Comparison of ENCODE assay signal across 24 cellular contexts in the genomic region with DNA sequence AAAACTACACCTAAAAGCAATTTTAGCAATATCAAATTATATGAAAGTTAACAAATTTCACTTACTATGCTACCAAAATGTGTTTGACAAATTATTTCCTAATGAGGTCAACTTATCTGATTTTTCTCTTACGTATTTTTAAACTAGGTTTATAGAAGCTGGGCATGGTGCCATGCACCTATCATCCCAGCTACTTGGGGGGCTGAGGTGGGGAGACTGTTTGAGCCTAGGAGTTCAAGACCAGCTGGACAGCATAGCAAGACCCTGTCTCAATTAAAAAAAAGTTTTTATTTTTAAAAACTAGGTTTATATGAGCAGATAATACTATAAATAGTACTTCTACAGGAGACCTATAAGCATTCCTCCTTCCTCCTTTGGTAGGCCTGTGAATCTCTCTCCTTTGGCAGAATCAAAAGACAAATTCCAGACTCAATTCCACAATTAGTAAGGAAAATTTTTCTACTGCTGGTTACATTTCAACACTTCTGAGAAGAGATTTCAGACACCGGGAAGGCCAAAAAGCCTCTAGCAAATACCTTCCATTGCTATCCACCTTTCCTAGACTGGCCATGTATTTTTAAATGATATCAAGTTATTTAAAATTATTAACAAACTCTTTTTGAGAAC. TPM values are rescaled to one million over a fixed set of nuclear protein-coding genes. Genes with fewer than 3 reads are reported as not detected.
A peak's percentile ranks its signal among the peaks of the same experiment; 100 is the strongest.
DNase-seq lines count a peak whose midpoint lies in the region; ATAC-seq and TF ChIP-seq lines count a peak whose summit lies in the region.
"Had no signal": no experiment of that assay in that cellular context is flagged by ENCODE, and none has a peak within 500 bp of the region (broad histone marks: within the 10 kb centered on the region; RNA-seq: fewer than 3 reads in every experiment).

No MANE protein-coding gene starts in this region.

- H3K4me2 ChIP-seq in GM23248 (ENCODE audit: unreplicated experiment), result no peak overlapping the region

- TF ChIP-seq CTCF in fibroblast of the aortic adventitia (IDR thresholded peaks at IDR 0.05; ENCODE audit: insufficient read depth, low read length), result no peak
- no peak for TF ChIP-seq CTCF in sigmoid colon (IDR thresholded peaks at IDR 0.05)
- TF ChIP-seq CTCF in GM20000 (IDR thresholded peaks at IDR 0.05; ENCODE audit: extremely low read depth, missing control alignments), result no peak
- no peak for TF ChIP-seq CTCF in GM10266 (IDR thresholded peaks at IDR 0.05; ENCODE audit: control insufficient read depth, insufficient read depth, low read depth, missing control alignments)

- H3K4me3 ChIP-seq in GM23248 (no peak overlapping the region), fibroblast of the aortic adventitia (ENCODE audit: low read depth, low read length) (no peak overlapping the region), sigmoid colon (no peak overlapping the region)

- no peak overlapping the region for H3K9ac ChIP-seq in GM23248

- ATAC-seq in stimulated activated naive B cell treated with anti-CD40 and anti-IgM and Interleukin-4, amounts not matched to agents 10 μg/mL and 1 μg/mL and 100 μg/mL, for 72 hours (replicated peaks), result no peak
- ATAC-seq: activated T-cell treated with anti-CD3 and anti-CD28 coated beads, Interleukin-2, amount 50 U/mL, for 4 hours; left colon; naive thymus-derived CD4-positive, alpha-beta T cell had no signal

- peaks cover 100% of the 10 kb centered on the region for H3K79me2 ChIP-seq in GM23248 (ENCODE audit: insufficient read depth)

- H2AFZ ChIP-seq in GM23248, result no peak overlapping the region

- in situ Hi-C loops in GM23248 (cut with MboI), result no loop called here

- no peaks in the 10 kb centered on the region for H3K9me2 ChIP-seq in GM23248 (ENCODE audit: insufficient read depth)

- no peak for TF ChIP-seq EP300 in sigmoid colon (IDR thresholded peaks at IDR 0.05)

- H3K27ac Mint-ChIP-seq in stimulated activated naive B cell treated with anti-CD40 and anti-IgM and Interleukin-4, amounts not matched to agents 10 μg/mL and 1 μg/mL and 100 μg/mL, for 72 hours, result no peak overlapping the region
- H3K27ac Mint-ChIP-seq: activated CD4-positive, alpha-beta T cell treated with anti-CD3 and anti-CD28 coated beads, Interleukin-2, amount 10 ng/mL, durations not matched to agents 7 days and 5 days had no signal

- H3K36me3 Mint-ChIP-seq in stimulated activated naive B cell treated with anti-CD40 and anti-IgM and Interleukin-4, amounts not matched to agents 10 μg/mL and 1 μg/mL and 100 μg/mL, for 72 hours, result peaks cover 10 to 13% of the 10 kb centered on the region in 2 donors

- DNase-seq in GM23248, result peak; percentile 20
- DNase-seq in amniotic epithelial cell (ENCODE audit: low read depth), result peak; percentile 50
- peak; percentile 59 for DNase-seq in fibroblast of the aortic adventitia (ENCODE audit: low read depth)
- DNase-seq in sigmoid colon, result no peak
- no peak for DNase-seq in GM20000 (ENCODE audit: low spot score)
- no peak for DNase-seq in stimulated activated naive B cell treated with anti-CD40 and anti-IgM and Interleukin-4, amounts not matched to agents 10 μg/mL and 1 μg/mL and 100 μg/mL, for 72 hours
- no peak for DNase-seq in NCI-H2196 treated with DMSO at 0.1 percent for 48 hours (lab: John Stamatoyannopoulos, UW; ENCODE audit: unreplicated experiment)
- DNase-seq in GM10266 (ENCODE audit: extremely low spot score), result no peak
- DNase-seq: activated CD4-positive, alpha-beta T cell treated with anti-CD3 and anti-CD28 coated beads, Interleukin-2, amount 10 ng/mL, durations not matched to agents 7 days and 5 days; activated gamma-delta T cell treated with Interleukin-2 at 50 U/mL for 16 hours; activated T-cell treated with anti-CD3 and anti-CD28 coated beads, Interleukin-2, amount 50 U/mL, for 4 hours; C1 segment of cervical spinal cord; Caco-2; effector CD4-positive, alpha-beta T cell; foreskin melanocyte; GF-D8; Karpas-422; left colon; mesendoderm; naive thymus-derived CD4-positive, alpha-beta T cell; occipital lobe; substantia nigra; T1000 had no signal

- no peaks in the 10 kb centered on the region for H3K27me3 Mint-ChIP-seq in stimulated activated naive B cell treated with anti-CD40 and anti-IgM and Interleukin-4, amounts not matched to agents 10 μg/mL and 1 μg/mL and 100 μg/mL, for 72 hours
- H3K27me3 Mint-ChIP-seq: activated CD4-positive, alpha-beta T cell treated with anti-CD3 and anti-CD28 coated beads, Interleukin-2, amount 10 ng/mL, durations not matched to agents 7 days and 5 days; brain; naive thymus-derived CD4-positive, alpha-beta T cell had no signal

- H3K9me3 ChIP-seq in GM23248 (ENCODE audit: low read depth), result no peaks in the 10 kb centered on the region
- H3K9me3 ChIP-seq in sigmoid colon, result no peaks in the 10 kb centered on the region
- H3K9me3 ChIP-seq: Caco-2 had no signal

- no peaks in the 10 kb centered on the region for H3K9me3 Mint-ChIP-seq in stimulated activated naive B cell treated with anti-CD40 and anti-IgM and Interleukin-4, amounts not matched to agents 10 μg/mL and 1 μg/mL and 100 μg/mL, for 72 hours
- H3K9me3 Mint-ChIP-seq: activated CD4-positive, alpha-beta T cell treated with anti-CD3 and anti-CD28 coated beads, Interleukin-2, amount 10 ng/mL, durations not matched to agents 7 days and 5 days; activated T-cell treated with anti-CD3 and anti-CD28 coated beads, Interleukin-2, amount 50 U/mL, for 4 hours; brain; naive thymus-derived CD4-positive, alpha-beta T cell had no signal

- H3K4me1 Mint-ChIP-seq in stimulated activated naive B cell treated with anti-CD40 and anti-IgM and Interleukin-4, amounts not matched to agents 10 μg/mL and 1 μg/mL and 100 μg/mL, for 72 hours, result peaks cover 29 to 62% of the 10 kb centered on the region in 2 donors

- peaks cover 32% of the 10 kb centered on the region for H4K20me1 ChIP-seq in GM23248 (ENCODE audit: insufficient read depth)

- intact Hi-C loops in sigmoid colon (cut with DNase I), result no loop called here

- H3K4me1 ChIP-seq in GM23248 (ENCODE audit: insufficient read depth) (peaks cover 61% of the 10 kb centered on the region), sigmoid colon (peaks cover 0 to 97% (median 68%) of the 10 kb centered on the region in 4 donors)

- no peaks in the 10 kb centered on the region for H3K36me3 ChIP-seq in GM23248 (ENCODE audit: low read depth)
- H3K36me3 ChIP-seq in sigmoid colon, result no peaks in the 10 kb centered on the region

- 74 to 83% methylated on average over 2 of the region's 2 CpGs for WGBS in GM23248 (ENCODE audit: low coverage in 1 of 2, low lambda C conversion rate in 2 of 2, missing lambda C conversion rate in 2 of 2), 2 experiments
- 81 to 84% methylated on average over 2 of the region's 2 CpGs for WGBS in sigmoid colon, 2 donors

- no peak for TF ChIP-seq POLR2A in sigmoid colon (IDR thresholded peaks at IDR 0.05)

- no peak overlapping the region for H3K4me3 Mint-ChIP-seq in stimulated activated naive B cell treated with anti-CD40 and anti-IgM and Interleukin-4, amounts not matched to agents 10 μg/mL and 1 μg/mL and 100 μg/mL, for 72 hours
- H3K4me3 Mint-ChIP-seq: activated CD4-positive, alpha-beta T cell treated with anti-CD3 and anti-CD28 coated beads, Interleukin-2, amount 10 ng/mL, durations not matched to agents 7 days and 5 days; activated T-cell treated with anti-CD3 and anti-CD28 coated beads, Interleukin-2, amount 50 U/mL, for 4 hours; brain had no signal

- H3K27ac ChIP-seq in GM23248 (no peak overlapping the region), sigmoid colon (peak overlapping the region; percentile 41 to 73 (median 68))

- H3F3A ChIP-seq in GM23248 (ENCODE audit: insufficient read depth), result peaks cover 47% of the 10 kb centered on the region; the same call in 1 of the 2 replicates

- H3K27me3 ChIP-seq in GM23248 (replicated peaks; ENCODE audit: insufficient read depth) (no peaks in the 10 kb centered on the region), sigmoid colon (no peaks in the 10 kb centered on the region)

RNA-seq across cellular contexts. Expression of a gene that starts 34.5 kb away (rescaled TPM):
- total RNA-seq in GM23248 (2014; rRNA removed; shearing (Covaris generic)), result 62.7 and 91.9 TPM in 2 replicates
- polyA plus RNA-seq in GM23248 (2016; fragmentation: Nextera tagmentation; extraction: Ambion mirVana), result 29.3 and 30.0 TPM in 2 replicates
- total RNA-seq in fibroblast of the aortic adventitia (ENCODE audit: low replicate concordance), result 33.4 and 49.1 TPM in 2 replicates
- 100 to 1,000 TPM in 1 of 4 donors, 10 to 100 TPM in 3; 63.2 to 117 (median 82.0) TPM for total RNA-seq in sigmoid colon
- 1 to 10 TPM; 4.6 to 9.6 (median 9.4) TPM for polyA plus RNA-seq in sigmoid colon

Comparison
In these comparisons a context has a peak if more than half of its experiments do, and no peak if none do; other contexts are left out.
1. DNase-seq: peak in GM23248 (single experiment), amniotic epithelial cell (single experiment) and fibroblast of the aortic adventitia (single experiment); none in sigmoid colon (single experiment), GM20000 (single experiment), stimulated activated naive B cell treated with anti-CD40 and anti-IgM and Interleukin-4, amounts not matched to agents 10 μg/mL and 1 μg/mL and 100 μg/mL, for 72 hours (single experiment), NCI-H2196 treated with DMSO at 0.1 percent for 48 hours (single experiment) and GM10266 (single experiment).